ENCODE assay signal across 14 cellular contexts in genomic region chr4:89213382-89213701, GRCh38.
DNase-seq lines count a peak whose midpoint lies in the region; ATAC-seq and TF ChIP-seq lines count a peak whose summit lies in the region.
"Had no signal": no experiment of that assay in that cellular context is flagged by ENCODE, and none has a peak within 500 bp of the region (broad histone marks: within the 10 kb centered on the region; RNA-seq: fewer than 3 reads in every experiment).

No MANE protein-coding gene starts in this region.

- ATAC-seq in body of pancreas: peak; percentile 6
- ATAC-seq in HG03342 (IDR thresholded peaks at IDR 0.05; ENCODE audit: unreplicated experiment): no peak
- ATAC-seq in GM19351 (IDR thresholded peaks at IDR 0.05; ENCODE audit: unreplicated experiment): no peak
- ATAC-seq: CD8-positive, alpha-beta T cell; K562 had no signal

- TF ChIP-seq CTCF in body of pancreas (IDR thresholded peaks at IDR 0.05): no peak

- H3K36me3 ChIP-seq in body of pancreas (replicated peaks in 1 of 2; ENCODE audit: insufficient read depth in 1 of 2, low read depth in 2 of 2): no peaks in the 10 kb centered on the region
- H3K36me3 ChIP-seq: HAP-1 had no signal

- no peaks in the 10 kb centered on the region for H3K4me1 Mint-ChIP-seq in activated CD4-positive, alpha-beta T cell treated with anti-CD3 and anti-CD28 coated beads, Interleukin-2, amount 10 ng/mL, durations not matched to agents 24 days and 14 days

- no peaks in the 10 kb centered on the region for H3K9me3 ChIP-seq in body of pancreas
- H3K9me3 ChIP-seq: Caco-2, HAP-1 had no signal

- no peak overlapping the region for H3K27ac Mint-ChIP-seq in activated CD4-positive, alpha-beta T cell treated with anti-CD3 and anti-CD28 coated beads, Interleukin-2, amount 10 ng/mL, durations not matched to agents 24 days and 14 days
- H3K27ac Mint-ChIP-seq: CD14-positive monocyte; CD8-positive, alpha-beta T cell had no signal

- peaks cover 4% of the 10 kb centered on the region for H3K9me3 Mint-ChIP-seq in activated CD4-positive, alpha-beta T cell treated with anti-CD3 and anti-CD28 coated beads, Interleukin-2, amount 10 ng/mL, durations not matched to agents 24 days and 14 days
- H3K9me3 Mint-ChIP-seq: CD8-positive, alpha-beta T cell had no signal

- TF ChIP-seq POLR2A in body of pancreas (IDR thresholded peaks at IDR 0.05): no peak

- peaks cover 14% of the 10 kb centered on the region for H3K27me3 Mint-ChIP-seq in activated CD4-positive, alpha-beta T cell treated with anti-CD3 and anti-CD28 coated beads, Interleukin-2, amount 10 ng/mL, durations not matched to agents 24 days and 14 days

- no peaks in the 10 kb centered on the region for H3K36me3 Mint-ChIP-seq in activated CD4-positive, alpha-beta T cell treated with anti-CD3 and anti-CD28 coated beads, Interleukin-2, amount 10 ng/mL, durations not matched to agents 24 days and 14 days (ENCODE audit: low read depth)
- H3K36me3 Mint-ChIP-seq: CD14-positive monocyte; CD8-positive, alpha-beta T cell had no signal

- WGBS in body of pancreas, 2 donors: 11 to 16% methylated on average over 4 of the region's 4 CpGs

- H3K4me3 ChIP-seq in body of pancreas: no peak overlapping the region
- H3K4me3 ChIP-seq: HAP-1, K562 had no signal

- intact Hi-C loops in body of pancreas (cut with DNase I): loop anchor here (10.0 kb wide), 1 partner anchor 49 kb away; no protein-coding TSS in a partner anchor
- intact Hi-C loops in activated CD4-positive, alpha-beta T cell treated with anti-CD3 and anti-CD28 coated beads, Interleukin-2, amount 10 ng/mL, durations not matched to agents 24 days and 14 days (cut with micrococcal nuclease): no loop called here

- DNase-seq in COR-L47 (lab: John Stamatoyannopoulos, UW) (peak; percentile 43), DMS53 treated with DMSO at 0.1 percent for 48 hours (lab: John Stamatoyannopoulos, UW; ENCODE audit: unreplicated experiment) (peak; percentile 7), NCI-H146 treated with DMSO at 0.1 percent for 48 hours (lab: John Stamatoyannopoulos, UW; ENCODE audit: unreplicated experiment) (peak; percentile 34), body of pancreas (peak in 1 of 4 donors; percentile 11), activated gamma-delta T cell (lab: John Stamatoyannopoulos, UW) (no peak)
- no peak for DNase-seq in activated CD4-positive, alpha-beta T cell treated with anti-CD3 and anti-CD28 coated beads, Interleukin-2, amount 10 ng/mL, durations not matched to agents 24 days and 14 days
- DNase-seq: Caco-2; CD8-positive, alpha-beta T cell had no signal

- no peak overlapping the region for H3K27ac ChIP-seq in body of pancreas
- H3K27ac ChIP-seq: HL-60 had no signal

- H3K4me3 Mint-ChIP-seq in activated CD4-positive, alpha-beta T cell treated with anti-CD3 and anti-CD28 coated beads, Interleukin-2, amount 10 ng/mL, durations not matched to agents 24 days and 14 days: no peak overlapping the region
- H3K4me3 Mint-ChIP-seq: CD14-positive monocyte; CD8-positive, alpha-beta T cell had no signal

- H3K4me1 ChIP-seq in body of pancreas: peaks cover 8% of the 10 kb centered on the region
- H3K4me1 ChIP-seq: HAP-1 had no signal

- H3K27me3 ChIP-seq in body of pancreas: no peaks in the 10 kb centered on the region

Comparison
In these comparisons a context has a peak if more than half of its experiments do, and no peak if none do; other contexts are left out.
1. DNase-seq: peak in COR-L47 (single experiment), DMS53 treated with DMSO at 0.1 percent for 48 hours (single experiment) and NCI-H146 treated with DMSO at 0.1 percent for 48 hours (single experiment); none in activated CD4-positive, alpha-beta T cell treated with anti-CD3 and anti-CD28 coated beads, Interleukin-2, amount 10 ng/mL, durations not matched to agents 24 days and 14 days (single experiment) and activated gamma-delta T cell (single experiment).